ENCODE assay signal across 22 cellular contexts in the genomic region with DNA sequence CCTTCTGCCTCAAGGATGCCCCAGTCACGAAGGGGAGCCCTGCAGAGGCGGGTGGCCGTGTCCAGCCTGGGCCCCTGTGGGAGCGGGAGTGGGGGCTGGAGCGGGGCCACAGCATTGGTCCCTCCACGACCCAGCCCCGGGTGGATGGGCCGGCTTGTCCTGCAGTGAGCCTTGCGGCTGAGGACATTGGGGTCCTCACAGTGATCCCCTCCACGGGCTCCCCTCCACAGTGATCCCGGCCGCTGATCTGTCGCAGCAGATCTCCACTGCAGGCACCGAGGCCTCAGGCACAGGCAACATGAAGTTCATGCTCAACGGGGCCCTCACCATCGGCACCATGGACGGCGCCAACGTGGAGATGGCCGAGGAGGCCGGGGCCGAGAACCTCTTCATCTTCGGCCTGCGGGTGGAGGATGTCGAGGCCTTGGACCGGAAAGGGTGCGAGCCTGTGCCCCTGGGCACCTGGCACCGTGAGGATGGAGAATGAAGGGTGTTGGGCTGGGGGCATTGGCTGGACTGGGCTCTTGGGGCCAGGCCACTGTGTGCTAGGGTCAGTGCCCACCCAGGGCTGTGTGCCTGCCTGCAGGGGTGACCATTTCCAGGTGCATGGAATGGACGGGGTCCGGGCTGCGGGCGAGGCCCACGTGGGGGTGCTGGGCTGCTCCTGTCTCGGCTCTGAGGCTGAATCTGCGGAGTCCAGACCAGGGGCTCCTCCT. TPM values are rescaled to one million over a fixed set of nuclear protein-coding genes. Genes with fewer than 3 reads are reported as not detected.
DNase-seq lines count a peak whose midpoint lies in the region; ATAC-seq and TF ChIP-seq lines count a peak whose summit lies in the region.
"Had no signal": no experiment of that assay in that cellular context is flagged by ENCODE, and none has a peak within 500 bp of the region (broad histone marks: within the 10 kb centered on the region; RNA-seq: fewer than 3 reads in every experiment).

No MANE protein-coding gene starts in this region.

- H4K8ac ChIP-seq in mesendoderm (ENCODE audit: low read depth, low read length), result no peak overlapping the region

- no peak overlapping the region for H2AK5ac ChIP-seq in mesendoderm (ENCODE audit: low read length)

- no peaks in the 10 kb centered on the region for H3K9me3 Mint-ChIP-seq in MCF 10A (ENCODE audit: unreplicated experiment)
- H3K9me3 Mint-ChIP-seq in dendritic cell treated with granulocyte-macrophage colony-stimulating factor and Interleukin-4, amounts not matched to agents 40 ng/mL and 50 ng/mL, for 4 days, result no peaks in the 10 kb centered on the region
- H3K9me3 Mint-ChIP-seq: CD4-positive, CD25-positive, alpha-beta regulatory T cell had no signal

- TF ChIP-seq POLR2A in breast epithelium (IDR thresholded peaks at IDR 0.05), result no peak

- WGBS in right cardiac atrium, result 92% methylated on average over 35 of the region's 35 CpGs
- WGBS in mesendoderm (ENCODE audit: extremely low coverage, insufficient coverage, low lambda C conversion rate), result no CpG with 5 or more reads among the region's 35 CpGs

- DNase-seq in breast epithelium (ENCODE audit: low spot score in 2 of 2) (no peak), MCF 10A (ENCODE audit: unreplicated experiment) (no peak), MM.1S (no peak), right cardiac atrium (peak; percentile 10 to 58 (median 46)), AG08396 (ENCODE audit: low spot score) (no peak), mesendoderm (no peak)
- DNase-seq: CD4-positive, CD25-positive, alpha-beta regulatory T cell; COR-L47; DMS 273 treated with DMSO at 0.1 percent for 48 hours; DND-41; GOT3; NCI-H1105 treated with DMSO at 0.1 percent for 48 hours; NCI-H1694; NCI-H2227 treated with DMSO at 0.1 percent for 48 hours; NCI-H510A treated with DMSO at 0.1 percent for 48 hours; NCI-H82; RPMI8226; SJCRH30 had no signal

- no peaks in the 10 kb centered on the region for H3K27me3 Mint-ChIP-seq in MCF 10A (ENCODE audit: insufficient read depth, unreplicated experiment)
- H3K27me3 Mint-ChIP-seq in dendritic cell treated with granulocyte-macrophage colony-stimulating factor and Interleukin-4, amounts not matched to agents 40 ng/mL and 50 ng/mL, for 4 days, result no peaks in the 10 kb centered on the region
- H3K27me3 Mint-ChIP-seq: CD4-positive, CD25-positive, alpha-beta regulatory T cell had no signal

- H3K27ac Mint-ChIP-seq in MCF 10A (ENCODE audit: low read depth, unreplicated experiment), result no peak overlapping the region
- peak overlapping the region; percentile 41 for H3K27ac Mint-ChIP-seq in dendritic cell treated with granulocyte-macrophage colony-stimulating factor and Interleukin-4, amounts not matched to agents 40 ng/mL and 50 ng/mL, for 4 days

- H3K4ac ChIP-seq in mesendoderm (ENCODE audit: low read depth, low read length), result no peak overlapping the region

- no peak overlapping the region for H3K4me3 Mint-ChIP-seq in MCF 10A (ENCODE audit: unreplicated experiment)
- H3K4me3 Mint-ChIP-seq in dendritic cell treated with granulocyte-macrophage colony-stimulating factor and Interleukin-4, amounts not matched to agents 40 ng/mL and 50 ng/mL, for 4 days, result no peak overlapping the region
- H3K4me3 Mint-ChIP-seq: CD4-positive, CD25-positive, alpha-beta regulatory T cell had no signal

- H3K9ac ChIP-seq in MM.1S (ENCODE audit: low read length) (no peak overlapping the region), mesendoderm (ENCODE audit: low read length) (no peak overlapping the region)

- H3K27ac ChIP-seq in breast epithelium (peak overlapping the region; percentile 45 to 79), MM.1S (ENCODE audit: low read length) (peak overlapping the region; percentile 31; the same call in 1 of the 2 replicates), right cardiac atrium (ENCODE audit: low read length) (no peak overlapping the region), mesendoderm (ENCODE audit: low read depth, low read length) (no peak overlapping the region)
- H3K27ac ChIP-seq: SJCRH30 had no signal

- ATAC-seq in right cardiac atrium (no peak), HG02571 (IDR thresholded peaks at IDR 0.05; ENCODE audit: unreplicated experiment) (no peak)
- ATAC-seq: HCT116 had no signal

- no peaks in the 10 kb centered on the region for H3K79me1 ChIP-seq in mesendoderm (ENCODE audit: low read length)

- peaks cover 0 to 6% of the 10 kb centered on the region in 2 donors for H3K4me1 ChIP-seq in breast epithelium
- H3K4me1 ChIP-seq in MM.1S (ENCODE audit: low read length), result peaks cover 65% of the 10 kb centered on the region
- peaks cover 5% of the 10 kb centered on the region for H3K4me1 ChIP-seq in right cardiac atrium (ENCODE audit: control insufficient read depth, insufficient read depth, low read length)
- no peaks in the 10 kb centered on the region for H3K4me1 ChIP-seq in mesendoderm (ENCODE audit: control insufficient read depth, low read depth, low read length)

- H3K36me3 ChIP-seq in breast epithelium, result no peaks in the 10 kb centered on the region
- no peaks in the 10 kb centered on the region for H3K36me3 ChIP-seq in MM.1S (replicated peaks; ENCODE audit: insufficient read depth, low read length)
- H3K36me3 ChIP-seq in mesendoderm (ENCODE audit: control insufficient read depth, insufficient read depth, low read length), result peaks cover 9% of the 10 kb centered on the region

- H4K20me1 ChIP-seq in MM.1S (ENCODE audit: insufficient read depth, low read length), result no peaks in the 10 kb centered on the region

- H3K27me3 ChIP-seq in breast epithelium (no peaks in the 10 kb centered on the region), MM.1S (replicated peaks; ENCODE audit: insufficient read depth, low read length) (no peaks in the 10 kb centered on the region), right cardiac atrium (ENCODE audit: control insufficient read depth, insufficient read depth) (no peaks in the 10 kb centered on the region), mesendoderm (ENCODE audit: insufficient read depth, low read length, poor library complexity) (no peaks in the 10 kb centered on the region)
- H3K27me3 ChIP-seq: BE2C, SJCRH30 had no signal

- no peak overlapping the region for H3K23ac ChIP-seq in mesendoderm (ENCODE audit: low read length)

- H2AFZ ChIP-seq in MM.1S (ENCODE audit: low read length), result no peak overlapping the region

- H3F3A ChIP-seq in MM.1S (ENCODE audit: insufficient read depth, low read length), result peaks cover 47% of the 10 kb centered on the region

- H2BK15ac ChIP-seq in mesendoderm (replicated peaks; ENCODE audit: low read depth), result no peak overlapping the region

- H3K18ac ChIP-seq in mesendoderm (ENCODE audit: low read length), result no peak overlapping the region

- H3K4me2 ChIP-seq in MM.1S (ENCODE audit: low read depth, low read length) (no peak overlapping the region), mesendoderm (ENCODE audit: low read length) (no peak overlapping the region)

- H3K79me2 ChIP-seq in MM.1S (ENCODE audit: low read length), result peaks cover 13% of the 10 kb centered on the region
- no peaks in the 10 kb centered on the region for H3K79me2 ChIP-seq in mesendoderm (ENCODE audit: control insufficient read depth, insufficient read depth, low read length)

- H3K4me3 ChIP-seq in breast epithelium (no peak overlapping the region), MM.1S (ENCODE audit: low read length) (no peak overlapping the region), right cardiac atrium (ENCODE audit: low read length) (no peak overlapping the region), mesendoderm (ENCODE audit: low read length) (no peak overlapping the region)
- H3K4me3 ChIP-seq: SJCRH30 had no signal

- H3K36me3 Mint-ChIP-seq in MCF 10A (ENCODE audit: insufficient read depth, unreplicated experiment), result peaks cover 100% of the 10 kb centered on the region
- peaks cover 100% of the 10 kb centered on the region for H3K36me3 Mint-ChIP-seq in dendritic cell treated with granulocyte-macrophage colony-stimulating factor and Interleukin-4, amounts not matched to agents 40 ng/mL and 50 ng/mL, for 4 days (ENCODE audit: low read depth)

- POLR2A ChIA-PET in MCF 10A (lab: Yijun Ruan, JAX), result interaction anchor here (0.8 to 1.6 kb wide), 3 partner anchors 18 to 99 kb away, joined by 4 to 5 read pairs (median 4); no protein-coding TSS in a partner anchor

- H3K9me2 ChIP-seq in MM.1S (replicated peaks; ENCODE audit: insufficient read depth, low read length), result no peaks in the 10 kb centered on the region

- no peak overlapping the region for H3K56ac ChIP-seq in mesendoderm (ENCODE audit: low read length)

- H3K9me3 ChIP-seq in breast epithelium (no peaks in the 10 kb centered on the region), MM.1S (replicated peaks; ENCODE audit: insufficient read depth, low read length) (no peaks in the 10 kb centered on the region), right cardiac atrium (ENCODE audit: control insufficient read depth, low read length) (no peaks in the 10 kb centered on the region)
- H3K9me3 ChIP-seq: BE2C, SJCRH30 had no signal

- TF ChIP-seq CTCF in breast epithelium (IDR thresholded peaks at IDR 0.05) (no peak), MCF 10A (IDR thresholded peaks at IDR 0.05; ENCODE audit: unreplicated experiment) (no peak), MM.1S (IDR thresholded peaks at IDR 0.05; ENCODE audit: low read length) (no peak)

- no TSS peak for BruUV-seq in MCF 10A (replicated peaks; lab: Mats Ljungman, UMichigan)

- peaks cover 9% of the 10 kb centered on the region for H3K4me1 Mint-ChIP-seq in MCF 10A (ENCODE audit: insufficient read depth, unreplicated experiment)
- peaks cover 52% of the 10 kb centered on the region for H3K4me1 Mint-ChIP-seq in dendritic cell treated with granulocyte-macrophage colony-stimulating factor and Interleukin-4, amounts not matched to agents 40 ng/mL and 50 ng/mL, for 4 days (ENCODE audit: low read depth)

- H2BK5ac ChIP-seq in mesendoderm (ENCODE audit: low read length), result no peak overlapping the region

- CTCF ChIA-PET in MCF 10A (lab: Yijun Ruan, JAX), result interaction anchor here (1.1 to 4.0 kb wide), 2 partner anchors 19 to 106 kb away, joined by 4 to 41 read pairs; no protein-coding TSS in a partner anchor

- no peak overlapping the region for H2BK120ac ChIP-seq in mesendoderm (ENCODE audit: low read depth, low read length)

- intact Hi-C loops in breast epithelium (cut with DNase I; ENCODE audit: low total_unique reads) (loop anchor here (5.0 to 10.0 kb wide), 2 partner anchors 102 to 295 kb away; a partner anchor contains a TSS), MCF 10A (cut with micrococcal nuclease) (no loop called here), right cardiac atrium (cut with DNase I) (loop anchor here in 1 of 4 donors (10.0 kb wide), 3 partner anchors 68 to 102 kb away; a partner anchor contains a TSS)
- intact Hi-C loops in dendritic cell treated with granulocyte-macrophage colony-stimulating factor and Interleukin-4, amounts not matched to agents 40 ng/mL and 50 ng/mL, for 4 days (cut with micrococcal nuclease), result loop anchor here (10.0 kb wide), 1 partner anchor 298 kb away; a partner anchor contains a TSS

- H4K5ac ChIP-seq in mesendoderm (ENCODE audit: low read length), result no peak overlapping the region

RNA-seq across cellular contexts. Expression of a gene that starts 44.4 kb away (rescaled TPM):
- total RNA-seq in breast epithelium, result 100 to 1,000 TPM in 2 of 3 donors, 10 to 100 TPM in 1; 95.7 to 128 (median 121) TPM
- 375 and 435 TPM in 2 replicates for total RNA-seq in MCF 10A (2022)
- 100 to 1,000 TPM; 154 to 219 (median 194) TPM for total RNA-seq in right cardiac atrium
- 136 TPM for polyA plus RNA-seq in right cardiac atrium
- 24.7 TPM for polyA plus RNA-seq in mesendoderm (2013, experiment 1 of 2)
- 24.4 TPM for polyA plus RNA-seq in mesendoderm (2013, experiment 2 of 2)

Comparison
In these comparisons a context has a peak if more than half of its experiments do, and no peak if none do; other contexts are left out.
1. DNase-seq: peak in right cardiac atrium (3 of 3); none in breast epithelium (0 of 2), MCF 10A (single experiment), MM.1S (single experiment), AG08396 (single experiment) and mesendoderm (single experiment).
2. H3K27ac ChIP-seq: peak in breast epithelium (2 of 2) and MM.1S (single experiment); none in right cardiac atrium (single experiment) and mesendoderm (single experiment).